ENCODE assay signal across 8 cellular contexts in the genomic region with DNA sequence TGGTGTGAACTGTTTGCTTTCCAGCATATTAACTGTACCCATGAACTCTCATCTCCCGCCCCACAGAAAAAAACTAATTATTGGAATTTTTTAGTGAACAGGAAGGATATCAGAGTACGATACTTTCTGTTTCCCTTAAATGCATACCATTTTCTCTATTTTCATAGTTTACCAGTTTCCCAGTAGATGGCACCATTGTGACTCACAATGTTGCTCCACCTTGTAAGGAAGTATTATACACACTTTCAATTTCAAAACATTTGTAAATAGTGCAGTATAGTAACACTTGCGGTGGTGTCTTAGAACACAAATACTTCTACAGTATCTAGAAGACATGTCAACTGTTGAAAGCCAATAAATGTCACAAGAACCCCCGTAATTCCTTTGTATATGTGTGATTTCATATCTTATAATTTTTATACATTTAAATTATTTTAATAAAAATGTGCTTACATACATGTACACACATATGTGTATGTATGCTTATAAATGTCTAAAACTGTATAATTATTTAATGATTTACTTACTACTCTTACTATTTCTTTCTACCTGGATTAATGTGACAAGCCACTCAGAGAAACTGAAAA.
DNase-seq lines count a peak whose midpoint lies in the region; ATAC-seq and TF ChIP-seq lines count a peak whose summit lies in the region.

No MANE protein-coding gene starts in this region.

- H3K9ac ChIP-seq in mucosa of stomach (ENCODE audit: low read length): peak overlapping the region; percentile 36

- H3K4me3 ChIP-seq in mucosa of stomach (ENCODE audit: low read length): no peak overlapping the region

- H3K9me3 Mint-ChIP-seq in effector memory CD8-positive, alpha-beta T cell: no peaks in the 10 kb centered on the region

- no peaks in the 10 kb centered on the region for H3K4me1 ChIP-seq in mucosa of stomach (ENCODE audit: control insufficient read depth, insufficient read depth, low read length)

- DNase-seq in NCI-H146 (lab: John Stamatoyannopoulos, UW) (peak; percentile 35), NCI-H146 treated with DMSO at 0.1 percent for 48 hours (lab: John Stamatoyannopoulos, UW; ENCODE audit: unreplicated experiment) (no peak), GM20000 (ENCODE audit: low spot score) (peak; percentile 40), RPMI8226 (peak; percentile 41), GDM1 (lab: John Stamatoyannopoulos, UW) (no peak)
- DNase-seq in effector memory CD8-positive, alpha-beta T cell: no peak

- no peaks in the 10 kb centered on the region for H3K36me3 ChIP-seq in mucosa of stomach (ENCODE audit: control insufficient read depth, insufficient read depth, low read length)

- H3K4me3 Mint-ChIP-seq in effector memory CD8-positive, alpha-beta T cell: peak overlapping the region; percentile 56 to 66

- no peaks in the 10 kb centered on the region for H3K27me3 ChIP-seq in mucosa of stomach (ENCODE audit: control insufficient read depth, insufficient read depth, low read length)

- peak; percentile 96 for ATAC-seq in HG03558 (IDR thresholded peaks at IDR 0.05; ENCODE audit: extremely low read depth, unreplicated experiment)
- ATAC-seq in effector memory CD8-positive, alpha-beta T cell (replicated peaks): peak; percentile 93

- peaks cover 0 to 3% of the 10 kb centered on the region in 2 donors for H3K4me1 Mint-ChIP-seq in effector memory CD8-positive, alpha-beta T cell (ENCODE audit: low read depth in 2 of 2)

- no peaks in the 10 kb centered on the region for H3K27me3 Mint-ChIP-seq in effector memory CD8-positive, alpha-beta T cell

- no peaks in the 10 kb centered on the region for H3K36me3 Mint-ChIP-seq in effector memory CD8-positive, alpha-beta T cell (ENCODE audit: insufficient read depth)

- H3K9me3 ChIP-seq in mucosa of stomach (ENCODE audit: control insufficient read depth, low read length): no peaks in the 10 kb centered on the region

- peak; percentile 47 for TF ChIP-seq CTCF in GM20000 (IDR thresholded peaks at IDR 0.05; ENCODE audit: extremely low read depth, missing control alignments)

- peak overlapping the region in 1 of 2 donors; percentile 42 for H3K27ac Mint-ChIP-seq in effector memory CD8-positive, alpha-beta T cell

Comparison
In these comparisons a context has a peak if more than half of its experiments do, and no peak if none do; other contexts are left out.
1. DNase-seq: peak in NCI-H146 (single experiment), GM20000 (single experiment) and RPMI8226 (single experiment); none in NCI-H146 treated with DMSO at 0.1 percent for 48 hours (single experiment), effector memory CD8-positive, alpha-beta T cell (0 of 3) and GDM1 (single experiment).